ENCODE assay signal across 8 cellular contexts in the genomic region with DNA sequence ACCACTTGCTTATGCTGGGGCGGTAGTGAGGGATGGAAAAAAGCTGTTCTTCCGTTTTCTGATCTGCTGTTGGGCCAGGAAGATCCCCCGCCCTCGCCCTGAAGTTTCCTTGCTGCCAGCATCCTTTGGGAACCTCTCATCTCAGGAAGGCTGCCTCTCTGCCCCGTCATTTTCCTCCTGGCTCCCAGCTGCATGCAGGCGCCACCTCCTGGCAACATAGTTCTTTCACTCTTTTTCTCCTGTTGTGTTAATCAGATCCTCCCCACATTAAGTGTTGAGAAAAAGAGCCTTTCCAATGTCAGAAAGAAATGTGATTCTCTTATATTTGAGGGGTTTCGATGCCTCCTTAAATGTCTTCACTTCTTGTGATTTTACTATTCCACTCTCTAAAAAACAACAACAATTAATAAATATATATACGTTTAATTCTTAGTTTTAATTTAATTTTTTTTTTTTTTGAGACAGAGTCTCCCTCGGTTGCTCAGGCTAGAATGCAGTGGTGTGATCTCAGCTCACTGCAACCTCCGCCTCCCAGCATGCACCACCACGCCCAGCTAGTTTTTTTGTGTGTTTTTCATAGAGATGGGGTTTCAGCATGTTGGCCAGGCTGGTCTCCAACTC.
DNase-seq lines count a peak whose midpoint lies in the region; ATAC-seq and TF ChIP-seq lines count a peak whose summit lies in the region.

No MANE protein-coding gene starts in this region.

- no peak for TF ChIP-seq CTCF in lower leg skin (IDR thresholded peaks at IDR 0.05)

- no peak overlapping the region for H3K4me3 ChIP-seq in lower leg skin (ENCODE audit: low read depth, poor library complexity, severe bottlenecking)

- ATAC-seq in HG02973 (IDR thresholded peaks at IDR 0.05; ENCODE audit: unreplicated experiment) = peak; percentile 59
- ATAC-seq in GM19395 (IDR thresholded peaks at IDR 0.05; ENCODE audit: unreplicated experiment) = no peak

- TF ChIP-seq POLR2A in lower leg skin (IDR thresholded peaks at IDR 0.05) = no peak

- intact Hi-C loops in lower leg skin (cut with DNase I; ENCODE audit: low total_unique reads) = no loop called here

- peak; percentile 90 for DNase-seq in ELR (ENCODE audit: low read depth)
- DNase-seq in NCI-H345 (lab: John Stamatoyannopoulos, UW) = peak; percentile 68
- DNase-seq in activated CD4-positive, alpha-beta T cell treated with anti-CD3 and anti-CD28 coated beads for 1 hour = peak; percentile 39
- peak; percentile 90 for DNase-seq in dedifferentiated amniotic fluid mesenchymal stem cell (ENCODE audit: extremely low spot score)
- DNase-seq in lower leg skin (ENCODE audit: low spot score in 2 of 2) = peak; percentile 76 to 94
- DNase-seq in stimulated activated CD8-positive, alpha-beta memory T cell treated with anti-CD3 and anti-CD28 coated beads, Interleukin-12 subunit alpha, Interleukin-12 subunit beta, amount 100 ng/mL, for 1 hour (ENCODE audit: low read depth) = peak; percentile 37

- WGBS in lower leg skin, 2 donors = 22% methylated on average over 11 of the region's 11 CpGs

Comparison
In these comparisons a context has a peak if more than half of its experiments do, and no peak if none do; other contexts are left out.
1. DNase-seq: peak in every context shown above with its lines; median percentile 90 in ELR; 90 in dedifferentiated amniotic fluid mesenchymal stem cell; 85 in lower leg skin; 68 in NCI-H345; 39 in activated CD4-positive, alpha-beta T cell treated with anti-CD3 and anti-CD28 coated beads for 1 hour; 37 in stimulated activated CD8-positive, alpha-beta memory T cell treated with anti-CD3 and anti-CD28 coated beads, Interleukin-12 subunit alpha, Interleukin-12 subunit beta, amount 100 ng/mL, for 1 hour.